In genomic region chr2:54590216-54590961, GRCh38 we compare ENCODE assay signal across 11 cellular contexts.
DNase-seq lines count a peak whose midpoint lies in the region; ATAC-seq and TF ChIP-seq lines count a peak whose summit lies in the region.
"Had no signal": no experiment of that assay in that cellular context is flagged by ENCODE, and none has a peak within 500 bp of the region (broad histone marks: within the 10 kb centered on the region; RNA-seq: fewer than 3 reads in every experiment).

No MANE protein-coding gene starts in this region.

- H3K4me3 Mint-ChIP-seq in activated T-cell treated with anti-CD3 and anti-CD28 coated beads, Interleukin-2, amount 50 U/mL, for 72 hours: peak overlapping the region; percentile 58 to 74
- no peak overlapping the region for H3K4me3 Mint-ChIP-seq in activated CD4-positive, alpha-beta memory T cell treated with anti-CD3 and anti-CD28 coated beads for 36 hours
- H3K4me3 Mint-ChIP-seq: nephron progenitor cell had no signal

- peaks cover 33 to 88% of the 10 kb centered on the region in 2 donors for H3K4me1 ChIP-seq in left lung
- H3K4me1 ChIP-seq in subcutaneous abdominal adipose tissue (ENCODE audit: control insufficient read depth in 5 of 5, insufficient read depth in 5 of 5, low read length in 5 of 5): peaks cover 6 to 64% (median 43%) of the 10 kb centered on the region in 5 donors

- H3K36me3 ChIP-seq in left lung (peaks cover 0 to 11% of the 10 kb centered on the region in 2 donors), subcutaneous abdominal adipose tissue (ENCODE audit: control insufficient read depth in 5 of 5, insufficient read depth in 5 of 5, low read length in 5 of 5) (peaks cover 0 to 17% (median 7%) of the 10 kb centered on the region in 5 donors)

- no peaks in the 10 kb centered on the region for H3K27me3 Mint-ChIP-seq in activated T-cell treated with anti-CD3 and anti-CD28 coated beads, Interleukin-2, amount 50 U/mL, for 72 hours (ENCODE audit: low read depth)
- no peaks in the 10 kb centered on the region for H3K27me3 Mint-ChIP-seq in activated CD4-positive, alpha-beta memory T cell treated with anti-CD3 and anti-CD28 coated beads for 36 hours

- H3K9me3 ChIP-seq in left lung (no peaks in the 10 kb centered on the region), subcutaneous abdominal adipose tissue (ENCODE audit: control insufficient read depth in 5 of 5, low read length in 5 of 5) (no peaks in the 10 kb centered on the region)
- H3K9me3 ChIP-seq: tibial nerve had no signal

- peaks cover 0 to 4% of the 10 kb centered on the region in 2 donors for H3K36me3 Mint-ChIP-seq in activated T-cell treated with anti-CD3 and anti-CD28 coated beads, Interleukin-2, amount 50 U/mL, for 72 hours (ENCODE audit: insufficient read depth in 2 of 2)
- no peaks in the 10 kb centered on the region for H3K36me3 Mint-ChIP-seq in activated CD4-positive, alpha-beta memory T cell treated with anti-CD3 and anti-CD28 coated beads for 36 hours

- H3K27me3 ChIP-seq in left lung: no peaks in the 10 kb centered on the region
- H3K27me3 ChIP-seq in subcutaneous abdominal adipose tissue (ENCODE audit: control insufficient read depth in 5 of 5, insufficient read depth in 4 of 5, low read length in 5 of 5): no peaks in the 10 kb centered on the region
- H3K27me3 ChIP-seq: tibial nerve had no signal

- no peak for TF ChIP-seq CTCF in left lung (IDR thresholded peaks at IDR 0.05)

- intact Hi-C loops in activated CD4-positive, alpha-beta memory T cell treated with anti-CD3 and anti-CD28 coated beads for 36 hours (cut with micrococcal nuclease): no loop called here
- intact Hi-C loops in left lung (cut with DNase I): no loop called here

- peaks cover 93% of the 10 kb centered on the region for H3K4me1 Mint-ChIP-seq in activated T-cell treated with anti-CD3 and anti-CD28 coated beads, Interleukin-2, amount 50 U/mL, for 72 hours (ENCODE audit: low read depth)
- H3K4me1 Mint-ChIP-seq in activated CD4-positive, alpha-beta memory T cell treated with anti-CD3 and anti-CD28 coated beads for 36 hours (ENCODE audit: low read depth): peaks cover 84% of the 10 kb centered on the region

- H3K9ac ChIP-seq in subcutaneous abdominal adipose tissue (ENCODE audit: low read length in 5 of 5): no peak overlapping the region

- H3K27ac ChIP-seq in left lung (peak overlapping the region; percentile 29 to 78), subcutaneous abdominal adipose tissue (ENCODE audit: low read depth, low read length) (peak overlapping the region; percentile 82)

- CTCF ChIA-PET in activated CD4-positive, alpha-beta memory T cell treated with anti-CD3 and anti-CD28 coated beads for 36 hours (lab: Charles Lee): interaction anchor here (0.6 to 1.4 kb wide), 2 partner anchors 18 to 114 kb away, joined by 3 read pairs; no protein-coding TSS in a partner anchor

- H3K9me3 Mint-ChIP-seq in activated T-cell treated with anti-CD3 and anti-CD28 coated beads, Interleukin-2, amount 50 U/mL, for 72 hours: no peaks in the 10 kb centered on the region
- no peaks in the 10 kb centered on the region for H3K9me3 Mint-ChIP-seq in activated CD4-positive, alpha-beta memory T cell treated with anti-CD3 and anti-CD28 coated beads for 36 hours
- H3K9me3 Mint-ChIP-seq: nephron progenitor cell had no signal

- no peak for ATAC-seq in activated T-cell treated with anti-CD3 and anti-CD28 coated beads, Interleukin-2, amount 50 U/mL, for 72 hours (replicated peaks in 1 of 2)
- ATAC-seq in left lung (no peak), GM21381 (IDR thresholded peaks at IDR 0.05; ENCODE audit: unreplicated experiment) (no peak)

- POLR2A ChIA-PET in activated CD4-positive, alpha-beta memory T cell treated with anti-CD3 and anti-CD28 coated beads for 36 hours (lab: Charles Lee): interaction anchor here (0.5 to 4.9 kb wide), 8 partner anchors 9 to 1615 kb away, joined by 3 to 25 read pairs (median 6); no protein-coding TSS in a partner anchor

- H3K4me3 ChIP-seq in left lung: no peak overlapping the region
- H3K4me3 ChIP-seq in subcutaneous abdominal adipose tissue (ENCODE audit: low read depth in 1 of 5, low read length in 5 of 5): no peak overlapping the region
- H3K4me3 ChIP-seq: tibial nerve had no signal

- no peak for DNase-seq in activated T-cell treated with anti-CD3 and anti-CD28 coated beads, Interleukin-2, amount 50 U/mL, for 72 hours
- DNase-seq in activated T-cell treated with anti-CD3 and anti-CD28 coated beads, Interleukin-2, amount 50 U/mL, for 48 hours: no peak
- no peak for DNase-seq in activated CD4-positive, alpha-beta memory T cell treated with anti-CD3 and anti-CD28 coated beads for 36 hours
- no peak for DNase-seq in left lung
- no peak for DNase-seq in GOT3 (lab: John Stamatoyannopoulos, UW)
- no peak for DNase-seq in activated effector memory CD4-positive, alpha-beta T cell treated with anti-CD3 and anti-CD28 coated beads, Interleukin-2, amount 50 U/mL, for 16 hours
- DNase-seq: nephron progenitor cell; stimulated activated CD4-positive, alpha-beta T cell treated with anti-CD3 and anti-CD28 coated beads, Interleukin-1b, Interleukin-23, amount 100 ng/mL, for 48 hours had no signal

- peak overlapping the region; percentile 86 for H3K27ac Mint-ChIP-seq in activated T-cell treated with anti-CD3 and anti-CD28 coated beads, Interleukin-2, amount 50 U/mL, for 72 hours
- peak overlapping the region; percentile 94 for H3K27ac Mint-ChIP-seq in activated CD4-positive, alpha-beta memory T cell treated with anti-CD3 and anti-CD28 coated beads for 36 hours
